12 cellular contexts compared by ENCODE assay signal in genomic region chr14:69038449-69039286, GRCh38. TPM values are rescaled to one million over a fixed set of nuclear protein-coding genes. Genes with fewer than 3 reads are reported as not detected.
DNase-seq lines count a peak whose midpoint lies in the region; ATAC-seq and TF ChIP-seq lines count a peak whose summit lies in the region.
"Had no signal": no experiment of that assay in that cellular context is flagged by ENCODE, and none has a peak within 500 bp of the region (broad histone marks: within the 10 kb centered on the region; RNA-seq: fewer than 3 reads in every experiment).

No MANE protein-coding gene starts in this region.

- intact Hi-C loops in gastrocnemius medialis (cut with DNase I; ENCODE audit: low total_unique reads): no loop called here

- no peak for TF ChIP-seq POLR2A in gastrocnemius medialis (IDR thresholded peaks at IDR 0.05)

- CTCF ChIA-PET in AG04449 (lab: Yijun Ruan, JAX): interaction anchor here (0.7 to 1.7 kb wide), 7 partner anchors 18 to 176 kb away, joined by 3 to 4 read pairs (median 3); no protein-coding TSS in a partner anchor

- no peaks in the 10 kb centered on the region for H3K36me3 ChIP-seq in HUES6 (ENCODE audit: control insufficient read depth, insufficient read depth, low read length)
- no peaks in the 10 kb centered on the region for H3K36me3 ChIP-seq in gastrocnemius medialis
- H3K36me3 ChIP-seq: Peyer's patch had no signal

- H3K27ac ChIP-seq in HUES6 (ENCODE audit: low read depth, low read length) (peak overlapping the region; percentile 85; the same call in 1 of the 2 replicates), cingulate gyrus (ENCODE audit: low read depth, low read length) (peak overlapping the region; percentile 29), gastrocnemius medialis (peak overlapping the region in 1 of 4 donors; percentile 25)
- H3K27ac ChIP-seq: Peyer's patch had no signal

- no peaks in the 10 kb centered on the region for H3K9me3 ChIP-seq in HUES6 (ENCODE audit: control insufficient read depth, insufficient read depth, low read depth, low read length)
- no peaks in the 10 kb centered on the region for H3K9me3 ChIP-seq in gastrocnemius medialis
- H3K9me3 ChIP-seq: Peyer's patch had no signal

- DNase-seq in AG04449 (ENCODE audit: low read depth, low spot score) (peak; percentile 81), lung microvascular endothelial cell (ENCODE audit: low read depth in 2 of 2) (peak; percentile 59 to 98), gastrocnemius medialis (no peak), dedifferentiated amniotic fluid mesenchymal stem cell (ENCODE audit: extremely low spot score) (no peak), SHP77 treated with DMSO at 0.1 percent for 48 hours (lab: John Stamatoyannopoulos, UW) (no peak), NCI-H1436 treated with DMSO at 0.1 percent for 48 hours (lab: John Stamatoyannopoulos, UW) (no peak)
- DNase-seq: CD4-positive, CD25-positive, alpha-beta regulatory T cell; dorsolateral prefrontal cortex; naive B cell; Peyer's patch had no signal

- TF ChIP-seq CTCF in AG04449 (IDR thresholded peaks at IDR 0.05; ENCODE audit: insufficient read depth, low read length, missing control alignments): no peak
- no peak for TF ChIP-seq CTCF in gastrocnemius medialis (IDR thresholded peaks at IDR 0.05 in 4 of 5, conservative IDR thresholded peaks at IDR 0.05 in 1 of 5)

- POLR2A ChIA-PET in AG04449 (lab: Yijun Ruan, JAX): interaction anchor here (0.7 to 2.0 kb wide), 8 partner anchors 11 to 87 kb away, joined by 3 to 5 read pairs (median 3); no protein-coding TSS in a partner anchor

- in situ Hi-C loops in gastrocnemius medialis (cut with MboI; ENCODE audit: low sequenced_read_pairs in 4 of 4): no loop called here

- H3K27me3 ChIP-seq in HUES6 (ENCODE audit: control insufficient read depth, insufficient read depth, low read length) (no peaks in the 10 kb centered on the region), gastrocnemius medialis (peaks cover 0 to 5% (median 0%) of the 10 kb centered on the region in 3 donors)
- H3K27me3 ChIP-seq: Peyer's patch had no signal

- peak overlapping the region; percentile 73 for H3K9ac ChIP-seq in HUES6 (ENCODE audit: low read length)

- no peak for ATAC-seq in gastrocnemius medialis

- H3K4me1 ChIP-seq in HUES6 (ENCODE audit: control insufficient read depth, insufficient read depth, low read length): peaks cover 59% of the 10 kb centered on the region
- H3K4me1 ChIP-seq in gastrocnemius medialis: peaks cover 4 to 9% of the 10 kb centered on the region in 2 donors

- H3K4me3 ChIP-seq in AG04449 (ENCODE audit: low read depth, low read length): no peak overlapping the region
- no peak overlapping the region for H3K4me3 ChIP-seq in HUES6 (ENCODE audit: low read depth, low read length)
- no peak overlapping the region for H3K4me3 ChIP-seq in gastrocnemius medialis
- H3K4me3 ChIP-seq: dorsolateral prefrontal cortex, Peyer's patch had no signal

RNA-seq across cellular contexts. Expression of gene ACTN1, which starts 59.6 kb away (rescaled TPM):
- total RNA-seq in lung microvascular endothelial cell (169 and 219 TPM in 2 replicates), gastrocnemius medialis (10 to 100 TPM; 10.0 to 17.3 (median 14.1) TPM)

Comparison
In these comparisons a context has a peak if more than half of its experiments do, and no peak if none do; other contexts are left out.
1. DNase-seq: peak in AG04449 (single experiment) and lung microvascular endothelial cell (2 of 2); none in gastrocnemius medialis (0 of 2), dedifferentiated amniotic fluid mesenchymal stem cell (single experiment), SHP77 treated with DMSO at 0.1 percent for 48 hours (single experiment) and NCI-H1436 treated with DMSO at 0.1 percent for 48 hours (single experiment).